1 cellular context compared by ENCODE assay signal in genomic region chr12:97474987-97475386, GRCh38.
TF ChIP-seq lines count a peak whose summit lies in the region.

No MANE protein-coding gene starts in this region.

TF ChIP-seq in WTC11, 78 proteins besides CTCF, POLR2A, EP300 and RAD21:
- TF ChIP-seq ZNF532 (CRISPR knock-in tag; IDR thresholded peaks at IDR 0.05; ENCODE audit: borderline replicate concordance) = no peak
- TF ChIP-seq FOXP1 (CRISPR knock-in tag; IDR thresholded peaks at IDR 0.05; ENCODE audit: borderline replicate concordance) = no peak
- TF ChIP-seq ZNF317 (CRISPR knock-in tag; IDR thresholded peaks at IDR 0.05; ENCODE audit: borderline replicate concordance, low read depth) = no peak
- TF ChIP-seq ATF2 (CRISPR knock-in tag; IDR thresholded peaks at IDR 0.05; ENCODE audit: borderline replicate concordance, low read depth) = no peak
- no peak for TF ChIP-seq ZNF121 (CRISPR knock-in tag; IDR thresholded peaks at IDR 0.05)
- no peak for TF ChIP-seq ERG (CRISPR knock-in tag; IDR thresholded peaks at IDR 0.05)
TF ChIP-seq in WTC11: peak in this region for 0.
